19 cellular contexts compared by ENCODE assay signal in the genomic region with DNA sequence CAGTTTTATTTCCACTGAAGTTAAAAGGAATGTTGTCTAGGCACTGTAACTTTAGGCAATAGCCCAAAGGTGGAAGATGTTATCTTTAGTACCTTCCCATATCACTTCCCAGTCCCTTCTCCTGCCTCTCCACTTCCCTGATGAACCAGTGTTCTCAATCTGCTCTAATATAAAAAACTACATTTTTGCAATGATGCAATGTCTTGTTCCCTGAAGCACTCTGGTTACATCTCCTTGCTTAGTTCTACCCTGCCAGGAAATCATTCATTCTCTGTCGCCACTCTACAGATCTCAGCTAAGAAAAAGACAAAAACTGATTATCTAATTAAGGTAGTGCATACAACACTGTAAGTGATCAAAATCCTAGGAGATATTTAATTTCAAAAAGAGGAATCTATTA.
A peak's percentile ranks its signal among the peaks of the same experiment; 100 is the strongest.
DNase-seq lines count a peak whose midpoint lies in the region; ATAC-seq and TF ChIP-seq lines count a peak whose summit lies in the region.
"Had no signal": no experiment of that assay in that cellular context is flagged by ENCODE, and none has a peak within 500 bp of the region (broad histone marks: within the 10 kb centered on the region; RNA-seq: fewer than 3 reads in every experiment).

No MANE protein-coding gene starts in this region.

- H3K36me3 Mint-ChIP-seq in WTC11 = peaks cover 9% of the 10 kb centered on the region; the same call in 1 of the 2 replicates
- peaks cover 38% of the 10 kb centered on the region for H3K36me3 Mint-ChIP-seq in osteocyte (ENCODE audit: unreplicated experiment)

- POLR2A ChIA-PET in WTC11 (lab: Charles Lee) = no interaction called here

- H3K27ac ChIP-seq in neutrophil = peak overlapping the region; percentile 36
- H3K27ac ChIP-seq in effector memory CD4-positive, alpha-beta T cell (ENCODE audit: insufficient read depth, low read length, poor library complexity, severe bottlenecking) = no peak overlapping the region
- H3K27ac ChIP-seq: A549, C4-2B had no signal

- H3K4me1 ChIP-seq in neutrophil (ENCODE audit: control insufficient read depth in 1 of 2, insufficient read depth in 1 of 2, low read depth in 1 of 2, low read length in 1 of 2) = peaks cover 6 to 25% of the 10 kb centered on the region in 2 experiments
- no peaks in the 10 kb centered on the region for H3K4me1 ChIP-seq in effector memory CD4-positive, alpha-beta T cell (ENCODE audit: control insufficient read depth, insufficient read depth, low read length, poor library complexity, severe bottlenecking)
- H3K4me1 ChIP-seq: BE2C had no signal

- peak; percentile 11 for DNase-seq in LNCaP clone FGC (ENCODE audit: low read depth)
- DNase-seq in WTC11 (ENCODE audit: low spot score) = no peak
- DNase-seq in fibroblast of gingiva (ENCODE audit: low read depth) = peak; percentile 3
- DNase-seq in effector memory CD4-positive, alpha-beta T cell = no peak
- DNase-seq in foreskin melanocyte = no peak
- no peak for DNase-seq in osteocyte (ENCODE audit: extremely low spot score, unreplicated experiment)
- DNase-seq: BE2C; CD4-positive, alpha-beta memory T cell; DMS153; DMS79 treated with DMSO at 0.1 percent for 48 hours; EL; GDM1; HCEC 1CT; HFFc6 had no signal

- H3K9me3 Mint-ChIP-seq in WTC11 (no peaks in the 10 kb centered on the region), osteocyte (ENCODE audit: unreplicated experiment) (peaks cover 12% of the 10 kb centered on the region)

- no peaks in the 10 kb centered on the region for H3K36me3 ChIP-seq in neutrophil
- H3K36me3 ChIP-seq in effector memory CD4-positive, alpha-beta T cell (ENCODE audit: control insufficient read depth, insufficient read depth, low read length) = no peaks in the 10 kb centered on the region
- H3K36me3 ChIP-seq: BE2C had no signal

- peaks cover 22% of the 10 kb centered on the region for H3K4me1 Mint-ChIP-seq in WTC11
- H3K4me1 Mint-ChIP-seq in osteocyte (ENCODE audit: unreplicated experiment) = peaks cover 9% of the 10 kb centered on the region
- H3K4me1 Mint-ChIP-seq: CD4-positive, alpha-beta memory T cell had no signal

- H3K27ac Mint-ChIP-seq in WTC11 (0 out of 2 replicates have a peak overlapping the region, but pooled peaks have one; percentile 53), osteocyte (ENCODE audit: unreplicated experiment) (no peak overlapping the region)
- H3K27ac Mint-ChIP-seq: CD4-positive, alpha-beta memory T cell; HFFc6 had no signal

- no peaks in the 10 kb centered on the region for H3K27me3 ChIP-seq in neutrophil
- no peaks in the 10 kb centered on the region for H3K27me3 ChIP-seq in effector memory CD4-positive, alpha-beta T cell (replicated peaks; ENCODE audit: control insufficient read depth, insufficient read depth, low read length, poor library complexity, severe bottlenecking)
- H3K27me3 ChIP-seq: BE2C had no signal

- H3K4me3 ChIP-seq in LNCaP clone FGC (ENCODE audit: low read depth, low read length) (no peak overlapping the region), neutrophil (ENCODE audit: low read depth in 1 of 2, low read length in 1 of 2) (no peak overlapping the region)
- H3K4me3 ChIP-seq in effector memory CD4-positive, alpha-beta T cell (ENCODE audit: insufficient read depth, low read depth, low read length, poor library complexity, severe bottlenecking) = no peak overlapping the region
- H3K4me3 ChIP-seq: A549 had no signal

- TF ChIP-seq CTCF in LNCaP clone FGC (IDR thresholded peaks at IDR 0.05; ENCODE audit: control insufficient read depth, extremely low read depth, insufficient read depth) (no peak), WTC11 (IDR thresholded peaks at IDR 0.05) (no peak), neutrophil (IDR thresholded peaks at IDR 0.05) (no peak), osteocyte (IDR thresholded peaks at IDR 0.05) (no peak)

- H3K9me3 ChIP-seq in neutrophil = no peaks in the 10 kb centered on the region
- H3K9me3 ChIP-seq in effector memory CD4-positive, alpha-beta T cell (ENCODE audit: control insufficient read depth, low read length) = no peaks in the 10 kb centered on the region
- H3K9me3 ChIP-seq: BE2C had no signal

- H3K27me3 Mint-ChIP-seq in WTC11 (ENCODE audit: low read depth) = no peaks in the 10 kb centered on the region
- H3K27me3 Mint-ChIP-seq in osteocyte (ENCODE audit: unreplicated experiment) = no peaks in the 10 kb centered on the region
- H3K27me3 Mint-ChIP-seq: CD4-positive, alpha-beta memory T cell had no signal

- H3K4me3 Mint-ChIP-seq in WTC11 = no peak overlapping the region
- H3K4me3 Mint-ChIP-seq in osteocyte (ENCODE audit: unreplicated experiment) = no peak overlapping the region
- H3K4me3 Mint-ChIP-seq: CD4-positive, alpha-beta memory T cell; HFFc6 had no signal

- no peak for ATAC-seq in WTC11
- no peak for ATAC-seq in GM18498 (IDR thresholded peaks at IDR 0.05; ENCODE audit: unreplicated experiment)
- ATAC-seq: A549, HepG2 had no signal

- CTCF ChIA-PET in WTC11 (lab: Charles Lee) = interaction anchor here (1.0 kb wide), 1 partner anchor 377 kb away, joined by 3 read pairs; no protein-coding TSS in a partner anchor

TF ChIP-seq in WTC11, 78 proteins besides CTCF, POLR2A, EP300 and RAD21:
- TF ChIP-seq, protein P1, sequence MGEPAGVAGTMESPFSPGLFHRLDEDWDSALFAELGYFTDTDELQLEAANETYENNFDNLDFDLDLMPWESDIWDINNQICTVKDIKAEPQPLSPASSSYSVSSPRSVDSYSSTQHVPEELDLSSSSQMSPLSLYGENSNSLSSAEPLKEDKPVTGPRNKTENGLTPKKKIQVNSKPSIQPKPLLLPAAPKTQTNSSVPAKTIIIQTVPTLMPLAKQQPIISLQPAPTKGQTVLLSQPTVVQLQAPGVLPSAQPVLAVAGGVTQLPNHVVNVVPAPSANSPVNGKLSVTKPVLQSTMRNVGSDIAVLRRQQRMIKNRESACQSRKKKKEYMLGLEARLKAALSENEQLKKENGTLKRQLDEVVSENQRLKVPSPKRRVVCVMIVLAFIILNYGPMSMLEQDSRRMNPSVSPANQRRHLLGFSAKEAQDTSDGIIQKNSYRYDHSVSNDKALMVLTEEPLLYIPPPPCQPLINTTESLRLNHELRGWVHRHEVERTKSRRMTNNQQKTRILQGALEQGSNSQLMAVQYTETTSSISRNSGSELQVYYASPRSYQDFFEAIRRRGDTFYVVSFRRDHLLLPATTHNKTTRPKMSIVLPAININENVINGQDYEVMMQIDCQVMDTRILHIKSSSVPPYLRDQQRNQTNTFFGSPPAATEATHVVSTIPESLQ (CRISPR knock-in tag; IDR thresholded peaks at IDR 0.05) = no peak
- TF ChIP-seq RELA (CRISPR knock-in tag; IDR thresholded peaks at IDR 0.05; ENCODE audit: borderline replicate concordance) = no peak

Comparison
In these comparisons a context has a peak if more than half of its experiments do, and no peak if none do; other contexts are left out.
1. DNase-seq: peak in LNCaP clone FGC (single experiment) and fibroblast of gingiva (single experiment); none in WTC11 (single experiment), effector memory CD4-positive, alpha-beta T cell (0 of 3), foreskin melanocyte (single experiment) and osteocyte (single experiment).